ENCODE assay signal across 9 cellular contexts in the genomic region with DNA sequence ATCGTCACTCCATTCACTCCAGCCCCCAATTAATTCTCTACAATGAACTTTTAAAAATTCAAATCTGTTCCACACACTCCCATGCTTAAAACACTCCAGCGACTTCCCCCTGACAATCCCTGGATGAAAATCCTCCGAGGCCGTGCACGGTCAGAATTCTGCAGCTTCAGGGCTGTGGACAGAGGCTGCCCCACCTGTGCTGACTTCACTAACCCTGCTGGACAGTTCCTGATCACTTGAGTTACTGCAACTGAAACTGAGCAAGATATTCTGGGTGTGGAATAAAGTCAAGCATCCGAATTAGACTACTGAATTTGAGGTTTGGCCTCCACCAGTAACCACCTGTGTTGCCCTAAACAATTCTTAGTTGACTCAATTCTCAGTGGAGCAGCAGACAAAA. TPM values are rescaled to one million over a fixed set of nuclear protein-coding genes. Genes with fewer than 3 reads are reported as not detected.
DNase-seq lines count a peak whose midpoint lies in the region; ATAC-seq, FAIRE-seq and TF ChIP-seq lines count a peak whose summit lies in the region.
"Had no signal": no experiment of that assay in that cellular context is flagged by ENCODE, and none has a peak within 500 bp of the region (broad histone marks: within the 10 kb centered on the region; RNA-seq: fewer than 3 reads in every experiment).

No MANE protein-coding gene starts in this region.

- no peak overlapping the region for H2AFZ ChIP-seq in GM12878 (ENCODE audit: control insufficient read depth, low read depth, low read length)

- SMC1A ChIA-PET in GM12878 (lab: Charles Lee; ENCODE audit: uncharacterized antibody, unreplicated experiment) = interaction anchor here (0.5 to 0.8 kb wide), 4 partner anchors 45 to 1277 kb away, joined by 3 to 5 read pairs (median 3); no protein-coding TSS in a partner anchor

- peaks cover 37% of the 10 kb centered on the region for H3K79me2 ChIP-seq in GM12878 (ENCODE audit: control insufficient read depth, insufficient read depth, low read length)

- no peak for ATAC-seq in GM12878

- DNase-seq in A172 (ENCODE audit: low spot score) = peak; percentile 10
- peak; percentile 50 for DNase-seq in HT-29 (ENCODE audit: low spot score)
- no peak for DNase-seq in GM12878 (ENCODE audit: low read depth, low spot score)
- no peak for DNase-seq in mesothelial cell of epicardium (ENCODE audit: low spot score in 2 of 2, unreplicated experiment in 2 of 2)
- no peak for DNase-seq in NCI-H187 treated with DMSO at 0.1 percent for 48 hours (lab: John Stamatoyannopoulos, UW)
- no peak for DNase-seq in UCSD-AML1 (lab: John Stamatoyannopoulos, UW; ENCODE audit: unreplicated experiment)
- no peak for DNase-seq in AG08396 (ENCODE audit: low spot score)
- DNase-seq in NCI-H1048 (lab: John Stamatoyannopoulos, UW) = no peak

- RAD21 ChIA-PET in GM12878 (lab: Charles Lee; ENCODE audit: unreplicated experiment) = interaction anchor here (1.8 kb wide), 1 partner anchor 103 kb away, joined by 5 read pairs; no protein-coding TSS in a partner anchor

- FAIRE-seq in GM12878 (lab: Jason Lieb, UNC) = no peak

- H3K9me3 Mint-ChIP-seq in mesothelial cell of epicardium = no peaks in the 10 kb centered on the region

- H3K4me1 ChIP-seq in GM12878 (ENCODE audit: control insufficient read depth, insufficient read depth, low read length) = peaks cover 19% of the 10 kb centered on the region

- in situ Hi-C loops in GM12878 (cut with MboI) = no loop called here

- no peaks in the 10 kb centered on the region for H3K27me3 Mint-ChIP-seq in mesothelial cell of epicardium (ENCODE audit: low read depth)

- TF ChIP-seq EP300 in GM12878 (IDR thresholded peaks at IDR 0.05; ENCODE audit: borderline replicate concordance in 1 of 2, control insufficient read depth in 1 of 2, low read depth in 2 of 2, low read length in 2 of 2) = no peak

- peak overlapping the region; percentile 91 for H3K27ac Mint-ChIP-seq in mesothelial cell of epicardium

- H3K36me3 ChIP-seq in GM12878 (ENCODE audit: control insufficient read depth in 2 of 2, insufficient read depth in 2 of 2, low read length in 1 of 2) = no peaks in the 10 kb centered on the region
- H3K36me3 ChIP-seq: adrenal gland had no signal

- peak overlapping the region; percentile 86 for H3K4me3 Mint-ChIP-seq in mesothelial cell of epicardium

- H3K4me2 ChIP-seq in GM12878 (ENCODE audit: control insufficient read depth, insufficient read depth) = peak overlapping the region; percentile 86; the same call in 1 of the 2 replicates

- no peaks in the 10 kb centered on the region for H3K27me3 ChIP-seq in GM12878 (replicated peaks in 1 of 2; ENCODE audit: control insufficient read depth in 2 of 2, insufficient read depth in 2 of 2, low read length in 1 of 2)
- H3K27me3 ChIP-seq: adrenal gland had no signal

- H3K9me3 ChIP-seq in GM12878 (replicated peaks; ENCODE audit: control insufficient read depth, insufficient read depth, low read length) = no peaks in the 10 kb centered on the region
- H3K9me3 ChIP-seq: adrenal gland had no signal

- TF ChIP-seq CTCF in GM12878 (IDR thresholded peaks at IDR 0.05 in 2 of 3, conservative IDR thresholded peaks at IDR 0.05 in 1 of 3; ENCODE audit: control insufficient read depth in 2 of 3, extremely low read depth in 1 of 3, insufficient read depth in 1 of 3, low read depth in 3 of 3, low read length in 3 of 3) (no peak), mesothelial cell of epicardium (IDR thresholded peaks at IDR 0.05; ENCODE audit: unreplicated experiment) (no peak)

- POLR2A ChIA-PET in GM12878 (lab: Charles Lee) = no interaction called here

- no peak for TF ChIP-seq POLR2A in GM12878 (IDR thresholded peaks at IDR 0.05; ENCODE audit: low read depth, low read length)

- H3K36me3 Mint-ChIP-seq in mesothelial cell of epicardium = no peaks in the 10 kb centered on the region

- intact Hi-C loops in GM12878 (cut with micrococcal nuclease; ENCODE audit: unreplicated experiment) = loop anchor here (2.0 to 10.0 kb wide), 2 partner anchors 103 to 1317 kb away; no protein-coding TSS in a partner anchor

- peaks cover 28% of the 10 kb centered on the region for H3K4me1 Mint-ChIP-seq in mesothelial cell of epicardium

- BruUV-seq in GM12878 (replicated peaks; lab: Mats Ljungman, UMichigan) = no TSS peak

- CTCF ChIA-PET in GM12878 (lab: Yijun Ruan, JAX) = no interaction called here

- no peak for TF ChIP-seq RAD21 in GM12878 (IDR thresholded peaks at IDR 0.05; ENCODE audit: insufficient read depth, low read depth, low read length)

- H4K20me1 ChIP-seq in GM12878 (ENCODE audit: control insufficient read depth, insufficient read depth) = no peaks in the 10 kb centered on the region

- H3K4me3 ChIP-seq in GM12878 = no peak overlapping the region

- no peak overlapping the region for H3K9ac ChIP-seq in GM12878 (ENCODE audit: control insufficient read depth, insufficient read depth, low read length)

- no peak overlapping the region for H3K27ac ChIP-seq in GM12878 (ENCODE audit: control insufficient read depth, insufficient read depth)

- WGBS in GM12878 (ENCODE audit: insufficient coverage, insufficient replicate concordance, low lambda C conversion rate, missing lambda C conversion rate) = 50% methylated on average over 6 of the region's 6 CpGs

TF ChIP-seq in GM12878, 131 proteins besides CTCF, POLR2A, EP300 and RAD21:
- TF ChIP-seq RFX5 (IDR thresholded peaks at IDR 0.05; ENCODE audit: low read depth, low read length) = no peak
- TF ChIP-seq, protein P1, sequence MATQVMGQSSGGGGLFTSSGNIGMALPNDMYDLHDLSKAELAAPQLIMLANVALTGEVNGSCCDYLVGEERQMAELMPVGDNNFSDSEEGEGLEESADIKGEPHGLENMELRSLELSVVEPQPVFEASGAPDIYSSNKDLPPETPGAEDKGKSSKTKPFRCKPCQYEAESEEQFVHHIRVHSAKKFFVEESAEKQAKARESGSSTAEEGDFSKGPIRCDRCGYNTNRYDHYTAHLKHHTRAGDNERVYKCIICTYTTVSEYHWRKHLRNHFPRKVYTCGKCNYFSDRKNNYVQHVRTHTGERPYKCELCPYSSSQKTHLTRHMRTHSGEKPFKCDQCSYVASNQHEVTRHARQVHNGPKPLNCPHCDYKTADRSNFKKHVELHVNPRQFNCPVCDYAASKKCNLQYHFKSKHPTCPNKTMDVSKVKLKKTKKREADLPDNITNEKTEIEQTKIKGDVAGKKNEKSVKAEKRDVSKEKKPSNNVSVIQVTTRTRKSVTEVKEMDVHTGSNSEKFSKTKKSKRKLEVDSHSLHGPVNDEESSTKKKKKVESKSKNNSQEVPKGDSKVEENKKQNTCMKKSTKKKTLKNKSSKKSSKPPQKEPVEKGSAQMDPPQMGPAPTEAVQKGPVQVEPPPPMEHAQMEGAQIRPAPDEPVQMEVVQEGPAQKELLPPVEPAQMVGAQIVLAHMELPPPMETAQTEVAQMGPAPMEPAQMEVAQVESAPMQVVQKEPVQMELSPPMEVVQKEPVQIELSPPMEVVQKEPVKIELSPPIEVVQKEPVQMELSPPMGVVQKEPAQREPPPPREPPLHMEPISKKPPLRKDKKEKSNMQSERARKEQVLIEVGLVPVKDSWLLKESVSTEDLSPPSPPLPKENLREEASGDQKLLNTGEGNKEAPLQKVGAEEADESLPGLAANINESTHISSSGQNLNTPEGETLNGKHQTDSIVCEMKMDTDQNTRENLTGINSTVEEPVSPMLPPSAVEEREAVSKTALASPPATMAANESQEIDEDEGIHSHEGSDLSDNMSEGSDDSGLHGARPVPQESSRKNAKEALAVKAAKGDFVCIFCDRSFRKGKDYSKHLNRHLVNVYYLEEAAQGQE (IDR thresholded peaks at IDR 0.05; ENCODE audit: low read depth, low read length) = peak; percentile 74; the same call in 1 of the 2 replicates

RNA-seq across cellular contexts. Expression of gene JAK1, which starts 1.0 kb away (rescaled TPM):
- total RNA-seq in A172 (2014; rRNA removed; shearing (Covaris generic)) = 61.4 and 70.5 TPM in 2 replicates
- total RNA-seq in HT-29 (2014; rRNA removed; shearing (Covaris generic)) = 20.2 and 29.1 TPM in 2 replicates
- 45.7 and 49.2 TPM in 2 replicates for total RNA-seq in GM12878 (2013; cell fraction: nucleolus; rRNA removed)
- 31.5 and 33.7 TPM in 2 replicates for total RNA-seq in GM12878 (2014; rRNA removed)
- 42.7 and 43.3 TPM in 2 replicates for total RNA-seq in GM12878 (2014; rRNA removed; fragmentation: Illumina TruSeq; extraction: Trizol)
- 42.7 and 42.8 TPM in 2 replicates for total RNA-seq in GM12878 (2021)
- polyA plus RNA-seq in GM12878 (2011; ENCODE audit: low read depth) = 36.2 TPM
- 43.1 and 45.5 TPM in 2 replicates for polyA plus RNA-seq in GM12878 (2011; rRNA removed)
- polyA plus RNA-seq in GM12878 (2011; cell fraction: cytosol; rRNA removed) = 40.2 and 42.8 TPM in 2 replicates
- polyA plus RNA-seq in GM12878 (2011; cell fraction: nucleus; rRNA removed) = 80.6 and 83.7 TPM in 2 replicates
- polyA plus RNA-seq in GM12878 (2012) = 45.2 and 50.6 TPM in 2 replicates
- 43.7 and 56.9 TPM in 2 replicates for polyA plus RNA-seq in GM12878 (2014; fragmentation: Illumina TruSeq; extraction: Trizol)
- polyA plus RNA-seq in GM12878 (2014; fragmentation: Nextera tagmentation; extraction: Ambion mirVana) = 10 to 100 TPM in 1 of 2 experiments, 1 to 10 TPM in 1; 9.6 to 11.5 TPM
- 23.3 and 25.3 TPM in 2 replicates for polyA plus RNA-seq in GM12878 (2014; rRNA removed)
- polyA plus RNA-seq in GM12878 (2016; fragmentation: Nextera tagmentation; extraction: Ambion mirVana) = 10 to 100 TPM; 32.6 to 38.9 TPM
- polyA minus RNA-seq in GM12878 (2011; rRNA and poly(A)+ RNA removed) = 70.1 and 86.2 TPM in 2 replicates
- polyA minus RNA-seq in GM12878 (2011; cell fraction: cytosol; rRNA and poly(A)+ RNA removed) = 30.5 and 37.0 TPM in 2 replicates
- 51.3 and 76.5 TPM in 2 replicates for polyA minus RNA-seq in GM12878 (2011; cell fraction: nucleus; rRNA and poly(A)+ RNA removed)
- total RNA-seq in mesothelial cell of epicardium = 62.0 to 65.1 TPM (median 63.2 TPM) in 3 replicates

Comparison
In these comparisons a context has a peak if more than half of its experiments do, and no peak if none do; other contexts are left out.
1. DNase-seq: peak in A172 (single experiment) and HT-29 (single experiment); none in GM12878 (single experiment), mesothelial cell of epicardium (0 of 2), NCI-H187 treated with DMSO at 0.1 percent for 48 hours (single experiment), UCSD-AML1 (single experiment), AG08396 (single experiment) and NCI-H1048 (single experiment).